Comparison of ENCODE assay signal across 8 cellular contexts in genomic region chr11:33722579-33723234, GRCh38. TPM values are rescaled to one million over a fixed set of nuclear protein-coding genes. Genes with fewer than 3 reads are reported as not detected.
DNase-seq lines count a peak whose midpoint lies in the region; ATAC-seq, FAIRE-seq and TF ChIP-seq lines count a peak whose summit lies in the region.

No MANE protein-coding gene starts in this region.

- no peak overlapping the region for H3K27ac Mint-ChIP-seq in activated naive CD8-positive, alpha-beta T cell treated with anti-CD3 and anti-CD28 coated beads for 36 hours

- H3K4me1 ChIP-seq in HepG2 (ENCODE audit: insufficient read depth, low read length): peaks cover 35% of the 10 kb centered on the region
- peaks cover 0 to 81% (median 38%) of the 10 kb centered on the region in 4 donors for H3K4me1 ChIP-seq in tibial nerve

- no peak overlapping the region for H3K9ac ChIP-seq in HepG2 (ENCODE audit: insufficient read depth, low read depth, low read length)

- H3K4me3 ChIP-seq in HepG2 (replicated peaks in 1 of 3; ENCODE audit: insufficient read depth in 1 of 3, low read depth in 2 of 3, low read length in 3 of 3): no peak overlapping the region
- no peak overlapping the region for H3K4me3 ChIP-seq in tibial nerve

- CTCF ChIA-PET in HepG2 (lab: Yijun Ruan, JAX; ENCODE audit: low intra/inter-chr PET ratio, low total read pairs): no interaction called here

- no peak for TF ChIP-seq RAD21 in HepG2 (CRISPR knock-in tag; IDR thresholded peaks at IDR 0.05)

- no peak for DNase-seq in activated CD4-positive, CD25-positive, alpha-beta regulatory T cell treated with anti-CD3 and anti-CD28 coated beads, Interleukin-2, amount 50 U/mL, for 72 hours
- DNase-seq in activated naive CD8-positive, alpha-beta T cell treated with anti-CD3 and anti-CD28 coated beads for 36 hours: peak; percentile 41
- no peak for DNase-seq in HepG2 (ENCODE audit: low spot score)
- DNase-seq in tibial nerve (ENCODE audit: low spot score in 2 of 2): no peak
- DNase-seq in NAMALWA (ENCODE audit: low spot score): no peak
- no peak for DNase-seq in epidermal melanocyte (ENCODE audit: insufficient read length, low spot score)

- H3K27ac ChIP-seq in HepG2 (ENCODE audit: extremely low read length, insufficient read depth, low read length) (no peak overlapping the region), tibial nerve (peak overlapping the region; percentile 68 to 96 (median 84))

- H4K20me1 ChIP-seq in HepG2 (ENCODE audit: insufficient read depth, low read length): peaks cover 2% of the 10 kb centered on the region

- no peak for FAIRE-seq in HepG2 (lab: Jason Lieb, UNC)

- no TSS peak for BruUV-seq in HepG2 (replicated peaks; lab: Mats Ljungman, UMichigan)

- no peaks in the 10 kb centered on the region for H3K9me3 Mint-ChIP-seq in activated naive CD8-positive, alpha-beta T cell treated with anti-CD3 and anti-CD28 coated beads for 36 hours

- H3K4me2 ChIP-seq in HepG2 (ENCODE audit: low read depth, low read length): no peak overlapping the region

- peaks cover 23% of the 10 kb centered on the region for H3K79me2 ChIP-seq in HepG2 (ENCODE audit: insufficient read depth, low read length)

- no peak overlapping the region for H2AFZ ChIP-seq in HepG2 (ENCODE audit: low read length)

- H3K27me3 Mint-ChIP-seq in activated naive CD8-positive, alpha-beta T cell treated with anti-CD3 and anti-CD28 coated beads for 36 hours: no peaks in the 10 kb centered on the region

- no peaks in the 10 kb centered on the region for H3K27me3 ChIP-seq in HepG2 (ENCODE audit: control insufficient read depth in 1 of 2, insufficient read depth in 2 of 2, low read length in 2 of 2)
- H3K27me3 ChIP-seq in tibial nerve: no peaks in the 10 kb centered on the region

- H3K4me1 Mint-ChIP-seq in activated naive CD8-positive, alpha-beta T cell treated with anti-CD3 and anti-CD28 coated beads for 36 hours: peaks cover 23% of the 10 kb centered on the region

- peaks cover 11 to 32% of the 10 kb centered on the region in 2 experiments for H3K36me3 ChIP-seq in HepG2 (replicated peaks in 1 of 2; ENCODE audit: control insufficient read depth in 1 of 2, insufficient read depth in 2 of 2, low read length in 2 of 2)
- peaks cover 0 to 48% (median 4%) of the 10 kb centered on the region in 3 donors for H3K36me3 ChIP-seq in tibial nerve

- peak; percentile 92 to 93 for ATAC-seq in activated CD4-positive, CD25-positive, alpha-beta regulatory T cell treated with anti-CD3 and anti-CD28 coated beads, Interleukin-2, amount 50 U/mL, for 24 hours
- peak; percentile 51 for ATAC-seq in HG03064 (IDR thresholded peaks at IDR 0.05; ENCODE audit: low read depth, unreplicated experiment)
- no peak for ATAC-seq in HepG2

- POLR2A ChIA-PET in HepG2 (lab: Yijun Ruan, JAX): interaction anchor here (0.9 kb wide), 1 partner anchor 23 kb away, joined by 3 read pairs; no protein-coding TSS in a partner anchor

- TF ChIP-seq POLR2A in HepG2 (IDR thresholded peaks at IDR 0.05; ENCODE audit: insufficient read depth in 1 of 2, low read depth in 2 of 2, low read length in 2 of 2): no peak
- no peak for TF ChIP-seq POLR2A in tibial nerve (IDR thresholded peaks at IDR 0.05)

- WGBS in HepG2 (ENCODE audit: low lambda C conversion rate): 100% methylated on average over 1 of the region's 2 CpGs
- 45 to 85% methylated on average over 2 of the region's 2 CpGs for WGBS in tibial nerve, 2 donors

- H3K4me3 Mint-ChIP-seq in activated naive CD8-positive, alpha-beta T cell treated with anti-CD3 and anti-CD28 coated beads for 36 hours: no peak overlapping the region

- in situ Hi-C loops in HepG2 (cut with HindIII; ENCODE audit: extremely low pct_ligation_motif_present, low pct_unique_long_range_greater_than_20kb): no loop called here

- peaks cover 11% of the 10 kb centered on the region for H3K36me3 Mint-ChIP-seq in activated naive CD8-positive, alpha-beta T cell treated with anti-CD3 and anti-CD28 coated beads for 36 hours

- intact Hi-C loops in HepG2 (cut with micrococcal nuclease; ENCODE audit: unreplicated experiment): no loop called here

- no peak for TF ChIP-seq EP300 in HepG2 (IDR thresholded peaks at IDR 0.05; ENCODE audit: low read depth in 2 of 2, low read length in 2 of 2)
- no peak for TF ChIP-seq EP300 in HepG2 (CRISPR knock-in tag; IDR thresholded peaks at IDR 0.05; ENCODE audit: borderline replicate concordance)
- TF ChIP-seq EP300 in tibial nerve (IDR thresholded peaks at IDR 0.05): no peak

- TF ChIP-seq CTCF in HepG2 (CRISPR knock-in tag; IDR thresholded peaks at IDR 0.05) (no peak), tibial nerve (IDR thresholded peaks at IDR 0.05) (no peak)

- H3K9me3 ChIP-seq in HepG2 (ENCODE audit: low read length) (no peaks in the 10 kb centered on the region), tibial nerve (no peaks in the 10 kb centered on the region)

RNA-seq across cellular contexts. Expression of gene CD59, which starts 13.5 kb away (rescaled TPM):
- 10 to 100 TPM; 58.4 to 60.3 TPM for total RNA-seq in activated naive CD8-positive, alpha-beta T cell treated with anti-CD3 and anti-CD28 coated beads for 36 hours
- 184 and 289 TPM in 2 replicates for total RNA-seq in HepG2 (2016; rRNA removed; fragmentation: Illumina TruSeq; extraction: Trizol)
- 17.9 and 18.3 TPM in 2 replicates for total RNA-seq in HepG2 (2016; cell fraction: cytosol; rRNA removed; fragmentation: Illumina TruSeq; extraction: Trizol; ENCODE audit: low read depth)
- total RNA-seq in HepG2 (2016; cell fraction: insoluble cytoplasmic fraction; rRNA removed; fragmentation: Illumina TruSeq; extraction: Trizol): 187 and 287 TPM in 2 replicates
- total RNA-seq in HepG2 (2016; cell fraction: membrane; rRNA removed; fragmentation: Illumina TruSeq; extraction: Trizol): 57.6 and 59.8 TPM in 2 replicates
- total RNA-seq in HepG2 (2016; cell fraction: nucleus; rRNA removed; fragmentation: Illumina TruSeq; extraction: Trizol): 207 and 235 TPM in 2 replicates
- 127 and 132 TPM in 2 replicates for polyA plus RNA-seq in HepG2 (2011; rRNA removed)
- polyA plus RNA-seq in HepG2 (2011; cell fraction: cytosol; rRNA removed): 79.2 and 136 TPM in 2 replicates
- polyA plus RNA-seq in HepG2 (2011; cell fraction: nucleus; rRNA removed): 35.8 and 50.3 TPM in 2 replicates
- 99.3 and 122 TPM in 2 replicates for polyA plus RNA-seq in HepG2 (2012)
- polyA plus RNA-seq in HepG2 (2016; cell fraction: cytosol; fragmentation: Illumina TruSeq; extraction: Trizol; ENCODE audit: low read depth): 34.0 and 44.2 TPM in 2 replicates
- 136 and 153 TPM in 2 replicates for polyA plus RNA-seq in HepG2 (2016; cell fraction: insoluble cytoplasmic fraction; fragmentation: Illumina TruSeq; extraction: Trizol; ENCODE audit: low read depth)
- 35.5 and 37.5 TPM in 2 replicates for polyA plus RNA-seq in HepG2 (2016; cell fraction: membrane; fragmentation: Illumina TruSeq; extraction: Trizol; ENCODE audit: low read depth)
- 257 and 263 TPM in 2 replicates for polyA plus RNA-seq in HepG2 (2016; cell fraction: nucleus; fragmentation: Illumina TruSeq; extraction: Trizol; ENCODE audit: insufficient read depth, low read depth)
- 118 and 499 TPM in 2 replicates for polyA minus RNA-seq in HepG2 (2011; rRNA and poly(A)+ RNA removed; ENCODE audit: low replicate concordance)
- polyA minus RNA-seq in HepG2 (2011; cell fraction: cytosol; rRNA and poly(A)+ RNA removed): 42.6 and 62.0 TPM in 2 replicates
- polyA minus RNA-seq in HepG2 (2011; cell fraction: nucleus; rRNA and poly(A)+ RNA removed): 31.4 and 43.6 TPM in 2 replicates
- total RNA-seq in tibial nerve: 100 to 1,000 TPM; 190 to 448 (median 302) TPM

RNA-seq across cellular contexts. Expression of gene C11orf91, which starts 22.1 kb away (rescaled TPM):
- under 1 TPM in 1 of 2 experiments, not detected in 1; 0.28 TPM for total RNA-seq in activated naive CD8-positive, alpha-beta T cell treated with anti-CD3 and anti-CD28 coated beads for 36 hours
- total RNA-seq in HepG2 (2016; rRNA removed; fragmentation: Illumina TruSeq; extraction: Trizol) (0.35 TPM in 1 of 2 replicates, not detected in the other), tibial nerve (not detected)
- total RNA-seq in HepG2 (2016; cell fraction: cytosol; rRNA removed; fragmentation: Illumina TruSeq; extraction: Trizol; ENCODE audit: low read depth): 0.71 TPM in 1 of 2 replicates, not detected in the other
- not detected in 2 replicates for total RNA-seq in HepG2 (2016; cell fraction: insoluble cytoplasmic fraction; rRNA removed; fragmentation: Illumina TruSeq; extraction: Trizol)
- 0.31 and 0.48 TPM in 2 replicates for total RNA-seq in HepG2 (2016; cell fraction: membrane; rRNA removed; fragmentation: Illumina TruSeq; extraction: Trizol)
- total RNA-seq in HepG2 (2016; cell fraction: nucleus; rRNA removed; fragmentation: Illumina TruSeq; extraction: Trizol): not detected in 2 replicates
- polyA plus RNA-seq in HepG2 (2011; rRNA removed): not detected in 2 replicates
- polyA plus RNA-seq in HepG2 (2011; cell fraction: cytosol; rRNA removed): not detected in 2 replicates
- polyA plus RNA-seq in HepG2 (2011; cell fraction: nucleus; rRNA removed): 0.19 TPM in 1 of 2 replicates, not detected in the other
- polyA plus RNA-seq in HepG2 (2012): 0.24 TPM in 1 of 2 replicates, not detected in the other
- 0.69 and 0.77 TPM in 2 replicates for polyA plus RNA-seq in HepG2 (2016; cell fraction: cytosol; fragmentation: Illumina TruSeq; extraction: Trizol; ENCODE audit: low read depth)
- not detected in 2 replicates for polyA plus RNA-seq in HepG2 (2016; cell fraction: insoluble cytoplasmic fraction; fragmentation: Illumina TruSeq; extraction: Trizol; ENCODE audit: low read depth)
- 0.62 and 1.2 TPM in 2 replicates for polyA plus RNA-seq in HepG2 (2016; cell fraction: membrane; fragmentation: Illumina TruSeq; extraction: Trizol; ENCODE audit: low read depth)
- polyA plus RNA-seq in HepG2 (2016; cell fraction: nucleus; fragmentation: Illumina TruSeq; extraction: Trizol; ENCODE audit: insufficient read depth, low read depth): not detected in 2 replicates
- not detected in 2 replicates for polyA minus RNA-seq in HepG2 (2011; rRNA and poly(A)+ RNA removed; ENCODE audit: low replicate concordance)
- polyA minus RNA-seq in HepG2 (2011; cell fraction: cytosol; rRNA and poly(A)+ RNA removed): not detected in 2 replicates
- 1.3 TPM in 1 of 2 replicates, not detected in the other for polyA minus RNA-seq in HepG2 (2011; cell fraction: nucleus; rRNA and poly(A)+ RNA removed)

RNA-seq across cellular contexts. Expression of gene FBXO3, which starts 51.6 kb away (rescaled TPM):
- total RNA-seq in activated naive CD8-positive, alpha-beta T cell treated with anti-CD3 and anti-CD28 coated beads for 36 hours: 10 to 100 TPM; 10.1 to 13.2 TPM
- total RNA-seq in HepG2 (2016; rRNA removed; fragmentation: Illumina TruSeq; extraction: Trizol) (27.6 and 45.5 TPM in 2 replicates), tibial nerve (10 to 100 TPM; 27.8 to 36.3 (median 28.7) TPM)
- total RNA-seq in HepG2 (2016; cell fraction: cytosol; rRNA removed; fragmentation: Illumina TruSeq; extraction: Trizol; ENCODE audit: low read depth): 1.4 and 1.6 TPM in 2 replicates
- 30.3 and 40.5 TPM in 2 replicates for total RNA-seq in HepG2 (2016; cell fraction: insoluble cytoplasmic fraction; rRNA removed; fragmentation: Illumina TruSeq; extraction: Trizol)
- total RNA-seq in HepG2 (2016; cell fraction: membrane; rRNA removed; fragmentation: Illumina TruSeq; extraction: Trizol): 3.8 and 4.9 TPM in 2 replicates
- total RNA-seq in HepG2 (2016; cell fraction: nucleus; rRNA removed; fragmentation: Illumina TruSeq; extraction: Trizol): 22.6 and 23.6 TPM in 2 replicates
- polyA plus RNA-seq in HepG2 (2011; rRNA removed): 19.3 and 20.4 TPM in 2 replicates
- 9.9 and 15.0 TPM in 2 replicates for polyA plus RNA-seq in HepG2 (2011; cell fraction: cytosol; rRNA removed)
- 11.9 and 12.7 TPM in 2 replicates for polyA plus RNA-seq in HepG2 (2011; cell fraction: nucleus; rRNA removed)
- 12.8 and 16.4 TPM in 2 replicates for polyA plus RNA-seq in HepG2 (2012)
- 0.72 and 0.78 TPM in 2 replicates for polyA plus RNA-seq in HepG2 (2016; cell fraction: cytosol; fragmentation: Illumina TruSeq; extraction: Trizol; ENCODE audit: low read depth)
- 27.2 and 30.5 TPM in 2 replicates for polyA plus RNA-seq in HepG2 (2016; cell fraction: insoluble cytoplasmic fraction; fragmentation: Illumina TruSeq; extraction: Trizol; ENCODE audit: low read depth)
- polyA plus RNA-seq in HepG2 (2016; cell fraction: membrane; fragmentation: Illumina TruSeq; extraction: Trizol; ENCODE audit: low read depth): 2.1 and 2.7 TPM in 2 replicates
- 17.1 and 19.7 TPM in 2 replicates for polyA plus RNA-seq in HepG2 (2016; cell fraction: nucleus; fragmentation: Illumina TruSeq; extraction: Trizol; ENCODE audit: insufficient read depth, low read depth)
- 10.8 and 29.9 TPM in 2 replicates for polyA minus RNA-seq in HepG2 (2011; rRNA and poly(A)+ RNA removed; ENCODE audit: low replicate concordance)
- 13.7 and 15.9 TPM in 2 replicates for polyA minus RNA-seq in HepG2 (2011; cell fraction: cytosol; rRNA and poly(A)+ RNA removed)
- 24.5 and 33.8 TPM in 2 replicates for polyA minus RNA-seq in HepG2 (2011; cell fraction: nucleus; rRNA and poly(A)+ RNA removed)
